ENCODE assay signal across 1 cellular context in genomic region chr2:162574615-162575452, GRCh38.
TF ChIP-seq lines count a peak whose summit lies in the region.

No MANE protein-coding gene starts in this region.

TF ChIP-seq in HepG2, 621 proteins besides CTCF, POLR2A, EP300 and RAD21 (continued from another document and continues in another):
- TF ChIP-seq KIAA2018 (CRISPR knock-in tag; IDR thresholded peaks at IDR 0.05; ENCODE audit: borderline replicate concordance) (no peak), KDM1A (CRISPR knock-in tag; IDR thresholded peaks at IDR 0.05) (no peak), HNF4G (IDR thresholded peaks at IDR 0.05; ENCODE audit: borderline replicate concordance, low read depth, low read length) (peak; percentile 74), HNF4G (CRISPR knock-in tag; IDR thresholded peaks at IDR 0.05; ENCODE audit: borderline replicate concordance, low read depth) (peak; percentile 24; the same call in 1 of the 2 replicates), MATR3 (CRISPR knock-in tag; IDR thresholded peaks at IDR 0.05) (no peak), PTBP1 (IDR thresholded peaks at IDR 0.05; ENCODE audit: low read depth, low read length, poor library complexity, severe bottlenecking) (no peak), CENPBD1 (CRISPR knock-in tag; IDR thresholded peaks at IDR 0.05; ENCODE audit: borderline replicate concordance, low read depth) (no peak), BRCA1 (CRISPR knock-in tag; IDR thresholded peaks at IDR 0.05) (no peak), FOXM1 (CRISPR knock-in tag; IDR thresholded peaks at IDR 0.05) (no peak), TP53 (CRISPR knock-in tag; conservative IDR thresholded peaks at IDR 0.05) (no peak), ETV6 (CRISPR knock-in tag; conservative IDR thresholded peaks at IDR 0.05) (no peak), ZNF253 (CRISPR knock-in tag; IDR thresholded peaks at IDR 0.05; ENCODE audit: borderline replicate concordance) (no peak), ZNF510 (CRISPR knock-in tag; IDR thresholded peaks at IDR 0.05; ENCODE audit: low read depth) (no peak), ZNF839 (CRISPR knock-in tag; IDR thresholded peaks at IDR 0.05; ENCODE audit: borderline replicate concordance) (no peak), PHB2 (IDR thresholded peaks at IDR 0.05; ENCODE audit: partially characterized antibody) (no peak), ZNF101 (CRISPR knock-in tag; IDR thresholded peaks at IDR 0.05; ENCODE audit: borderline replicate concordance, low read depth) (peak; percentile 70; the same call in 1 of the 2 replicates), DNMT1 (CRISPR knock-in tag; IDR thresholded peaks at IDR 0.05) (no peak), THRA (CRISPR knock-in tag; IDR thresholded peaks at IDR 0.05; ENCODE audit: borderline replicate concordance) (peak; percentile 86; the same call in 1 of the 2 replicates), GPBP1L1 (CRISPR knock-in tag; IDR thresholded peaks at IDR 0.05) (no peak), KDM5B (CRISPR knock-in tag; IDR thresholded peaks at IDR 0.05; ENCODE audit: borderline replicate concordance) (no peak), ZNF274 (CRISPR knock-in tag; IDR thresholded peaks at IDR 0.05) (no peak), ZNF512 (CRISPR knock-in tag; IDR thresholded peaks at IDR 0.05) (no peak), ZNF280B (CRISPR knock-in tag; IDR thresholded peaks at IDR 0.05; ENCODE audit: borderline replicate concordance) (no peak), ZNF850 (CRISPR knock-in tag; conservative IDR thresholded peaks at IDR 0.05) (0 out of 2 replicates have a peak, but pooled peaks have one; percentile 8), ZNF792 (CRISPR knock-in tag; IDR thresholded peaks at IDR 0.05) (peak; percentile 72; the same call in 1 of the 2 replicates), RAD51 (IDR thresholded peaks at IDR 0.05; ENCODE audit: borderline replicate concordance) (no peak), GPN1 (CRISPR knock-in tag; IDR thresholded peaks at IDR 0.05; ENCODE audit: borderline replicate concordance) (no peak), TEAD2 (CRISPR knock-in tag; IDR thresholded peaks at IDR 0.05) (no peak), ZNF3 (CRISPR knock-in tag; IDR thresholded peaks at IDR 0.05) (no peak), TEAD3 (CRISPR knock-in tag; optimal IDR thresholded peaks at IDR 0.05; ENCODE audit: borderline replicate concordance) (peak; percentile 98), TBX2 (CRISPR knock-in tag; IDR thresholded peaks at IDR 0.05; ENCODE audit: borderline replicate concordance) (peak; percentile 77), ATF7-NPFF (CRISPR knock-in tag; IDR thresholded peaks at IDR 0.05; ENCODE audit: low read depth) (no peak), ZNF781 (CRISPR knock-in tag; IDR thresholded peaks at IDR 0.05; ENCODE audit: borderline replicate concordance, not compliant biosample characterization) (peak; percentile 67), POLR2G (IDR thresholded peaks at IDR 0.05; ENCODE audit: low read depth, low read length) (peak; percentile 70), ZNF263 (CRISPR knock-in tag; IDR thresholded peaks at IDR 0.05) (no peak), ZNF530 (CRISPR knock-in tag; IDR thresholded peaks at IDR 0.05; ENCODE audit: low read depth) (no peak), ZNF296 (CRISPR knock-in tag; conservative IDR thresholded peaks at IDR 0.05) (no peak), RERE (CRISPR knock-in tag; IDR thresholded peaks at IDR 0.05; ENCODE audit: low read depth) (peak; percentile 80), ZNF468 (CRISPR knock-in tag; IDR thresholded peaks at IDR 0.05) (no peak), MIER2 (CRISPR knock-in tag; IDR thresholded peaks at IDR 0.05) (peak; percentile 76), NFYB (CRISPR knock-in tag; IDR thresholded peaks at IDR 0.05) (no peak), CHCHD3 (CRISPR knock-in tag; IDR thresholded peaks at IDR 0.05) (no peak), ZNF737 (CRISPR knock-in tag; IDR thresholded peaks at IDR 0.05; ENCODE audit: borderline replicate concordance) (no peak; the same call in 1 of the 2 replicates), SRSF9 (IDR thresholded peaks at IDR 0.05; ENCODE audit: borderline replicate concordance, insufficient read depth, low read depth, low read length, poor library complexity, severe bottlenecking) (no peak), ZFP90 (CRISPR knock-in tag; IDR thresholded peaks at IDR 0.05; ENCODE audit: borderline replicate concordance) (no peak)
